ENCODE assay signal across 16 cellular contexts in the genomic region with DNA sequence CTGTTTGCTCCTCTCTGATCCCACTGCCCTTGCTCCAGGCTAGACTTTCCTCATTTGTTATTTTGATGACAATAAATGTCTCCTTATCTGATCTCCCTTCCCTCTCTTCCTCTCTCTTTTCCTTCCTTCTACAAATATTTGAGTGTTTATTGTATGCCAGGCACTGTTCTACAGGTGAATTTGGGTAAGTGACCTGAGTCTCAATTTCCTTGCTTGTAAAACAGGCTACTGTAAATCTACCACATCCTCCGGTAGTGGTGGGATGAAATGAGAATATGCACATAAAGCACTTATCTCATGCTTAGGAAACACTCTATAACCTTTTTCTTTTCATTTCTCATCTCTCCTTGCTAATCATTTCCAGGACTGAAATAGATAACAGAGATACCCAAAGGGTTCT.
A peak's percentile ranks its signal among the peaks of the same experiment; 100 is the strongest.
DNase-seq lines count a peak whose midpoint lies in the region; ATAC-seq and TF ChIP-seq lines count a peak whose summit lies in the region.
"Had no signal": no experiment of that assay in that cellular context is flagged by ENCODE, and none has a peak within 500 bp of the region (broad histone marks: within the 10 kb centered on the region; RNA-seq: fewer than 3 reads in every experiment).

No MANE protein-coding gene starts in this region.

- no peaks in the 10 kb centered on the region for H3K9me3 ChIP-seq in PC-3 (ENCODE audit: low read length)
- H3K9me3 ChIP-seq: vagina had no signal

- no peaks in the 10 kb centered on the region for H3K9me2 ChIP-seq in PC-3 (replicated peaks; ENCODE audit: low read length)

- no peaks in the 10 kb centered on the region for H3K9me3 Mint-ChIP-seq in activated naive CD4-positive, alpha-beta T cell treated with anti-CD3 and anti-CD28 coated beads for 36 hours
- no peaks in the 10 kb centered on the region for H3K9me3 Mint-ChIP-seq in central memory CD8-positive, alpha-beta T cell
- no peaks in the 10 kb centered on the region for H3K9me3 Mint-ChIP-seq in type B pancreatic cell

- H3K27me3 ChIP-seq in PC-3 (ENCODE audit: low read length) = no peaks in the 10 kb centered on the region
- H3K27me3 ChIP-seq: vagina had no signal

- no peak overlapping the region for H3K4me3 Mint-ChIP-seq in activated naive CD4-positive, alpha-beta T cell treated with anti-CD3 and anti-CD28 coated beads for 36 hours
- H3K4me3 Mint-ChIP-seq in central memory CD8-positive, alpha-beta T cell = no peak overlapping the region
- H3K4me3 Mint-ChIP-seq in type B pancreatic cell = peak overlapping the region; percentile 28

- H3F3A ChIP-seq in PC-3 (ENCODE audit: low read length, unreplicated experiment) = no peaks in the 10 kb centered on the region

- no peaks in the 10 kb centered on the region for H4K20me1 ChIP-seq in PC-3 (ENCODE audit: low read length)

- CTCF ChIA-PET in activated naive CD4-positive, alpha-beta T cell treated with anti-CD3 and anti-CD28 coated beads for 36 hours (lab: Charles Lee) = interaction anchor here (1.1 kb wide), 1 partner anchor 9 kb away, joined by 3 read pairs; no protein-coding TSS in a partner anchor
- CTCF ChIA-PET in PC-3 (lab: Charles Lee) = no interaction called here

- H3K4me1 ChIP-seq in PC-3 (ENCODE audit: insufficient read depth, low read length) = peaks cover 31% of the 10 kb centered on the region
- H3K4me1 ChIP-seq: vagina had no signal

- peak overlapping the region; percentile 80 for H3K27ac ChIP-seq in PC-3 (ENCODE audit: low read length)
- H3K27ac ChIP-seq: C4-2B, vagina had no signal

- H3K4me2 ChIP-seq in PC-3 (ENCODE audit: low read length) = peak overlapping the region; percentile 30; the same call in 1 of the 2 replicates

- no peaks in the 10 kb centered on the region for H3K36me3 Mint-ChIP-seq in activated naive CD4-positive, alpha-beta T cell treated with anti-CD3 and anti-CD28 coated beads for 36 hours (ENCODE audit: low read depth)
- no peaks in the 10 kb centered on the region for H3K36me3 Mint-ChIP-seq in central memory CD8-positive, alpha-beta T cell (ENCODE audit: insufficient read depth)
- H3K36me3 Mint-ChIP-seq in type B pancreatic cell = no peaks in the 10 kb centered on the region

- ATAC-seq in PC-3 (peak; percentile 87), HG03097 (IDR thresholded peaks at IDR 0.05; ENCODE audit: low FRiP score, unreplicated experiment) (no peak), GM18870 (IDR thresholded peaks at IDR 0.05; ENCODE audit: unreplicated experiment) (no peak)
- no peak for ATAC-seq in central memory CD8-positive, alpha-beta T cell (replicated peaks; ENCODE audit: extremely low read depth, poor library complexity, severe bottlenecking)

- intact Hi-C loops in activated naive CD4-positive, alpha-beta T cell treated with anti-CD3 and anti-CD28 coated beads for 36 hours (cut with micrococcal nuclease) = loop anchor here (1.0 to 2.0 kb wide), 2 partner anchors 25 to 292 kb away; no protein-coding TSS in a partner anchor
- intact Hi-C loops in PC-3 (cut with micrococcal nuclease) = loop anchor here (1.0 to 10.0 kb wide), 3 partner anchors 67 to 246 kb away; no protein-coding TSS in a partner anchor

- no peak overlapping the region; the same call in 1 of the 2 replicates for H3K9ac ChIP-seq in PC-3 (ENCODE audit: low read length)

- no peaks in the 10 kb centered on the region for H3K36me3 ChIP-seq in PC-3 (ENCODE audit: low read depth, low read length)
- H3K36me3 ChIP-seq: vagina had no signal

- no peak overlapping the region for H3K27ac Mint-ChIP-seq in activated naive CD4-positive, alpha-beta T cell treated with anti-CD3 and anti-CD28 coated beads for 36 hours
- H3K27ac Mint-ChIP-seq in central memory CD8-positive, alpha-beta T cell (ENCODE audit: low read depth) = peak overlapping the region; percentile 1
- H3K27ac Mint-ChIP-seq in type B pancreatic cell = no peak overlapping the region

- POLR2A ChIA-PET in PC-3 (lab: Charles Lee; ENCODE audit: unreplicated experiment) = interaction anchor here (0.6 kb wide), 1 partner anchor 14 kb away, joined by 3 read pairs; no protein-coding TSS in a partner anchor

- no peaks in the 10 kb centered on the region for H3K27me3 Mint-ChIP-seq in activated naive CD4-positive, alpha-beta T cell treated with anti-CD3 and anti-CD28 coated beads for 36 hours (ENCODE audit: low read depth)
- peaks cover 12% of the 10 kb centered on the region for H3K27me3 Mint-ChIP-seq in central memory CD8-positive, alpha-beta T cell
- no peaks in the 10 kb centered on the region for H3K27me3 Mint-ChIP-seq in type B pancreatic cell

- no peaks in the 10 kb centered on the region for H3K79me2 ChIP-seq in PC-3 (ENCODE audit: low read length)

- TF ChIP-seq CTCF in PC-3 (conservative IDR thresholded peaks at IDR 0.05; ENCODE audit: low read depth, low read length) (no peak), type B pancreatic cell (conservative IDR thresholded peaks at IDR 0.05) (no peak)

- peaks cover 32% of the 10 kb centered on the region for H3K4me1 Mint-ChIP-seq in activated naive CD4-positive, alpha-beta T cell treated with anti-CD3 and anti-CD28 coated beads for 36 hours (ENCODE audit: low read depth)
- H3K4me1 Mint-ChIP-seq in central memory CD8-positive, alpha-beta T cell = peaks cover 5% of the 10 kb centered on the region
- H3K4me1 Mint-ChIP-seq in type B pancreatic cell (ENCODE audit: unreplicated experiment) = peaks cover 57% of the 10 kb centered on the region

- no peak overlapping the region for H3K4me3 ChIP-seq in PC-3 (ENCODE audit: low read length)
- H3K4me3 ChIP-seq: vagina had no signal

- BruUV-seq in PC-3 (replicated peaks; lab: Mats Ljungman, UMichigan) = no TSS peak

- DNase-seq in activated naive CD4-positive, alpha-beta T cell treated with anti-CD3 and anti-CD28 coated beads for 36 hours = peak; percentile 54
- no peak for DNase-seq in activated naive CD4-positive, alpha-beta T cell treated with Interleukin-2 at 50 U/mL for 16 hours
- DNase-seq in PC-3 = peak; percentile 72
- no peak for DNase-seq in central memory CD8-positive, alpha-beta T cell (ENCODE audit: low spot score in 2 of 2)
- DNase-seq in type B pancreatic cell (ENCODE audit: extremely low spot score, unreplicated experiment) = no peak
- DNase-seq in activated T-cell treated with anti-CD3 and anti-CD28 coated beads for 4 hours = no peak
- DNase-seq: ACHN; activated CD4-positive, alpha-beta T cell treated with anti-CD3 and anti-CD28 coated beads, Interleukin-2, amount 50 U/mL, for 4 hours; MM.1S; NCI-H1694; NCI-H748 treated with DMSO at 0.1 percent for 48 hours; Right ventricle myocardium superior had no signal

- no peak overlapping the region for H2AFZ ChIP-seq in PC-3 (ENCODE audit: low read length)

Comparison
In these comparisons a context has a peak if more than half of its experiments do, and no peak if none do; other contexts are left out.
1. DNase-seq: peak in activated naive CD4-positive, alpha-beta T cell treated with anti-CD3 and anti-CD28 coated beads for 36 hours (single experiment) and PC-3 (single experiment); none in activated naive CD4-positive, alpha-beta T cell treated with Interleukin-2 at 50 U/mL for 16 hours (single experiment), central memory CD8-positive, alpha-beta T cell (0 of 2), type B pancreatic cell (single experiment) and activated T-cell treated with anti-CD3 and anti-CD28 coated beads for 4 hours (single experiment).